Comparison of ENCODE assay signal across 35 cellular contexts in the genomic region with DNA sequence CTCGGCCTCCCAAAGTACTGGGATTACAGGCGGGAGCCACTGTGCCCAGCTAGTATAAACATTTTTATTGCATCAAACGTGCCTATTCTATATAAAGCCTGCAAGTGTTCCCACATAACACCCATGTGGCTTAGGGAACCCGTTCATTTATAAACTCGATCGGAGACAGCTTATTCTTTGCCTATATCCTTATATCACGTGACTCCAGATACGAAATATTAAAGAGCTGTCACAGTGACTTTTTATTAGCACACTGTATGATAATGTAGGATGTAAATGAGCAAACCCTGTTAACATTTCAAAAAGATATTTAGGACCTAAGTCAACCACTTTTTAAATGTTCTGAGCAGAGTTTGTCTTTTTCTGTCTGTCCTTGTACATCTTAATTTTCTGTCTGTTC.
"Had no signal": no experiment of that assay in that cellular context is flagged by ENCODE, and none has a peak within 500 bp of the region (broad histone marks: within the 10 kb centered on the region; RNA-seq: fewer than 3 reads in every experiment).

No MANE protein-coding gene starts in this region.

- H3K27me3 ChIP-seq: MG63 had no signal

- H3K9me3 ChIP-seq: MG63 had no signal

- H3K36me3 ChIP-seq: MG63 had no signal

- H3K4me3 ChIP-seq: MG63 had no signal

- DNase-seq: Kasumi-1, MG63, MM.1S, NCI-H1048, NCI-H1092, NCI-H1092 treated with DMSO at 0.1 percent for 48 hours, NCI-H1105, NCI-H1105 treated with DMSO at 0.1 percent for 48 hours, NCI-H1417, NCI-H1417 treated with DMSO at 0.1 percent for 48 hours, NCI-H1436, NCI-H1436 treated with DMSO at 0.1 percent for 48 hours, NCI-H146, NCI-H1694, NCI-H1694 treated with DMSO at 0.1 percent for 48 hours, NCI-H187, NCI-H187 treated with DMSO at 0.1 percent for 48 hours, NCI-H1930, NCI-H2029, NCI-H2029 treated with DMSO at 0.1 percent for 48 hours, NCI-H2081, NCI-H2081 treated with DMSO at 0.1 percent for 48 hours, NCI-H2107, NCI-H2171, NCI-H2171 treated with DMSO at 0.1 percent for 48 hours, NCI-H2227 treated with DMSO at 0.1 percent for 48 hours, NCI-H226, NCI-H345, NCI-H446, NCI-H446 treated with DMSO at 0.1 percent for 48 hours, NCI-H510A, NCI-H510A treated with DMSO at 0.1 percent for 48 hours, NCI-H524, NCI-H524 treated with DMSO at 0.1 percent for 48 hours, NCI-H526 had no signal
